In the genomic region with DNA sequence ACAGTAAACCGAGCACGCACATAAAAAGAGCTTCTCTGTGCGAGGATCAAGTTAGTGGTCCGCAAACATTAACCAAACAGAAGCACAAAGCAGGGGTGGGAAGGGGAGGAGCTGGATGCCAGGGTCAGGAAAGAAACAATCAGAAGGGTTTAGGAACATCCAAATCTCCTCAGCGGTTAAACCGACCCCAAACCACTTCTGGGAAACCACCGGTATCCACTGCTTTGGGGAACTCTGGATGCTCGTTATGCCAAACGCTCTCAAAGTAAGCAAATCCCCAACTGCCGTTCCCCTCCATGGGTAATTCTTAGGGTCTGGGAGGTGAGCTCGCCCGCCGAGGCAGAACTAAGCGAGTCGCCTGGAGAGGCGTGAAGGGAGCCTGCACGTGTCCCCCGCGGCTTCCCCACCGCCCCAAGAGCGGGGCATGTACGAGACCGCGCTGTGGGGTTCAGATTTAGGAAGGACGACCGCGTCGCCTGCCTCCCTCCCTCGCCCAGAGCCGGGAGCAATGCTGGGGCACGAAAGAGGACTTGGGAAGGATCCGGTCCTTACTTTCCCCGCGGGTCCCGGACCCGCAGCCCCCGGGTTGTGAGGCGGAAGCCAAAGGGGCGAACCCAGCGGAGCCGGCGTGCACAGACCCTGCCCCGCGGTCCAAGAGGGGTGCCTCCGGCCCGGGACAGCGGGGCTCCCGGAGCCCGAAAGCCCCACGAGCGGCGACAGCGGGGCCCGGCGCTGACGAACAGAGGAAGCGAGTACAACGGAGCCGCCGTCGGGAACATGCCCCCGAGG, we compare ENCODE assay signal across 8 cellular contexts. TPM values are rescaled to one million over a fixed set of nuclear protein-coding genes. Genes with fewer than 3 reads are reported as not detected.
A peak's percentile ranks its signal among the peaks of the same experiment; 100 is the strongest.
DNase-seq lines count a peak whose midpoint lies in the region; ATAC-seq, FAIRE-seq and TF ChIP-seq lines count a peak whose summit lies in the region.

No MANE protein-coding gene starts in this region.

- H3K27me3 ChIP-seq in testis: no peaks in the 10 kb centered on the region

- H3K27ac Mint-ChIP-seq in naive B cell: peak overlapping the region; percentile 80 to 99 (median 94)

- no peak for TF ChIP-seq POLR2A in testis (IDR thresholded peaks at IDR 0.05)

- 1% methylated on average over 13 to 54 of the region's 62 CpGs for WGBS in testis, 2 donors

- intact Hi-C loops in testis (cut with DNase I; ENCODE audit: low total_unique reads): no loop called here

- no peaks in the 10 kb centered on the region for H3K36me3 ChIP-seq in testis (ENCODE audit: low read depth, missing control alignments)

- no peak for TF ChIP-seq CTCF in testis (IDR thresholded peaks at IDR 0.05)

- H3K4me1 Mint-ChIP-seq in naive B cell: peaks cover 11 to 27% (median 17%) of the 10 kb centered on the region in 3 donors

- ATAC-seq in GM21717 (IDR thresholded peaks at IDR 0.05; ENCODE audit: unreplicated experiment) (peak; percentile 20), naive B cell (ENCODE audit: low read depth in 2 of 2) (peak in 1 of 2 donors; percentile 0)

- peak overlapping the region; percentile 82 to 97 (median 94) for H3K4me3 Mint-ChIP-seq in naive B cell

- H3K36me3 Mint-ChIP-seq in naive B cell: no peaks in the 10 kb centered on the region

- DNase-seq in D341Med (ENCODE audit: low spot score): peak; percentile 63
- DNase-seq in M059J (ENCODE audit: low read depth): peak; percentile 30
- peak; percentile 76 for DNase-seq in activated CD8-positive, alpha-beta memory T cell treated with anti-CD3 and anti-CD28 coated beads for 24 hours
- no peak for DNase-seq in epithelial cell of prostate (ENCODE audit: low read depth, low spot score)
- DNase-seq in naive B cell: peak; percentile 27
- DNase-seq in testis: peak; percentile 39
- DNase-seq in HTR-8/SVneo (ENCODE audit: insufficient read length, low spot score): no peak

- H3K4me1 ChIP-seq in testis: peaks cover 4% of the 10 kb centered on the region

- H3K27me3 Mint-ChIP-seq in naive B cell: no peaks in the 10 kb centered on the region

- H3K9me3 ChIP-seq in testis: no peaks in the 10 kb centered on the region

- H3K4me3 ChIP-seq in testis: peak overlapping the region; percentile 95 to 97

- no peak for FAIRE-seq in HTR-8/SVneo (lab: Jason Lieb, UNC)

- H3K27ac ChIP-seq in epithelial cell of prostate (peak overlapping the region; percentile 85), testis (peak overlapping the region; percentile 86 to 92)

- H3K9me3 Mint-ChIP-seq in naive B cell: no peaks in the 10 kb centered on the region

RNA-seq across cellular contexts. Expression of a gene that starts 0.7 kb away (rescaled TPM):
- total RNA-seq in M059J (2014; rRNA removed; shearing (Covaris generic)): 10.5 and 16.3 TPM in 2 replicates
- polyA plus RNA-seq in naive B cell (ENCODE audit: low read depth in 6 of 6) (10 to 100 TPM; 17.2 to 30.6 (median 24.1) TPM), testis (ENCODE audit: insufficient read depth, low read depth, low replicate concordance) (114 TPM)
- 10 to 100 TPM; 91.4 TPM for total RNA-seq in testis

RNA-seq across cellular contexts. Expression of a gene that starts 20.0 kb away (rescaled TPM):
- total RNA-seq in M059J (2014; rRNA removed; shearing (Covaris generic)): 32.2 and 51.5 TPM in 2 replicates
- polyA plus RNA-seq in naive B cell (ENCODE audit: low read depth in 6 of 6) (1 to 10 TPM in 3 of 6 donors, under 1 TPM in 3; 0.15 to 2.7 (median 1.4) TPM), testis (ENCODE audit: insufficient read depth, low read depth, low replicate concordance) (25.2 TPM)
- 10 to 100 TPM; 25.3 to 28.3 TPM for total RNA-seq in testis

Comparison
In these comparisons a context has a peak if more than half of its experiments do, and no peak if none do; other contexts are left out.
1. DNase-seq: peak in D341Med (single experiment), M059J (single experiment), activated CD8-positive, alpha-beta memory T cell treated with anti-CD3 and anti-CD28 coated beads for 24 hours (single experiment), naive B cell (single experiment) and testis (single experiment); none in epithelial cell of prostate (single experiment) and HTR-8/SVneo (single experiment).